Comparison of ENCODE assay signal across 1 cellular context in genomic region chr4:128768373-128768996, GRCh38.
A peak's percentile ranks its signal among the peaks of the same experiment; 100 is the strongest.
TF ChIP-seq lines count a peak whose summit lies in the region.

No MANE protein-coding gene starts in this region.

TF ChIP-seq in K562, 482 proteins besides CTCF, POLR2A, EP300 and RAD21 (continued from another document and continues in another):
- no peak for TF ChIP-seq GTF2B (IDR thresholded peaks at IDR 0.05; ENCODE audit: extremely low read depth, insufficient read length)
- TF ChIP-seq MEIS2 (IDR thresholded peaks at IDR 0.05; ENCODE audit: partially characterized antibody) = peak; percentile 82
- TF ChIP-seq ZNF639 (CRISPR knock-in tag; conservative IDR thresholded peaks at IDR 0.05 in 1 of 2, IDR thresholded peaks at IDR 0.05 in 1 of 2) = no peak
- TF ChIP-seq NKRF (IDR thresholded peaks at IDR 0.05; ENCODE audit: borderline replicate concordance) = no peak
- no peak for TF ChIP-seq MGA (IDR thresholded peaks at IDR 0.05)
- peak; percentile 77 for TF ChIP-seq BRD9 (IDR thresholded peaks at IDR 0.05; ENCODE audit: low read depth, partially characterized antibody)
- no peak for TF ChIP-seq FOXM1 (IDR thresholded peaks at IDR 0.05; ENCODE audit: low read depth)
- no peak for TF ChIP-seq FOXM1 (CRISPR knock-in tag; IDR thresholded peaks at IDR 0.05; ENCODE audit: low read depth)
- no peak for TF ChIP-seq NR2C1 (IDR thresholded peaks at IDR 0.05)
- no peak for TF ChIP-seq NR2C1 (tag; IDR thresholded peaks at IDR 0.05)
- no peak for TF ChIP-seq PBX2 (CRISPR knock-in tag; IDR thresholded peaks at IDR 0.05; ENCODE audit: low read depth)
- TF ChIP-seq PBX2 (tag; conservative IDR thresholded peaks at IDR 0.05; ENCODE audit: low read depth) = peak; percentile 74
- no peak for TF ChIP-seq HMG20A (CRISPR knock-in tag; conservative IDR thresholded peaks at IDR 0.05)
- TF ChIP-seq ZBTB12 (CRISPR knock-in tag; IDR thresholded peaks at IDR 0.05) = no peak
- peak; percentile 64 for TF ChIP-seq SMARCA4 (IDR thresholded peaks at IDR 0.05)
- no peak for TF ChIP-seq CREB3L1 (IDR thresholded peaks at IDR 0.05; ENCODE audit: borderline replicate concordance, low read depth)
- TF ChIP-seq FOXA3 (CRISPR knock-in tag; conservative IDR thresholded peaks at IDR 0.05 in 1 of 2, IDR thresholded peaks at IDR 0.05 in 1 of 2) = no peak
- TF ChIP-seq MTA1 (IDR thresholded peaks at IDR 0.05; ENCODE audit: borderline replicate concordance) = no peak
- TF ChIP-seq DPF2 (IDR thresholded peaks at IDR 0.05) = 0 out of 2 replicates have a peak, but pooled peaks have one; percentile 30
- no peak for TF ChIP-seq MAFG (tag; conservative IDR thresholded peaks at IDR 0.05)
- no peak for TF ChIP-seq E2F8 (IDR thresholded peaks at IDR 0.05; ENCODE audit: low read depth, partially characterized antibody)
- peak; percentile 100 for TF ChIP-seq HMBOX1 (IDR thresholded peaks at IDR 0.05)
- TF ChIP-seq JUN (IDR thresholded peaks at IDR 0.05; ENCODE audit: borderline replicate concordance, low read depth, low read length) = no peak
- TF ChIP-seq JUN (CRISPR knock-in tag; IDR thresholded peaks at IDR 0.05; ENCODE audit: borderline replicate concordance) = no peak
- TF ChIP-seq MYNN (IDR thresholded peaks at IDR 0.05) = peak; percentile 85
- no peak for TF ChIP-seq MYNN (CRISPR knock-in tag; IDR thresholded peaks at IDR 0.05)
- peak; percentile 41; the same call in 1 of the 2 replicates for TF ChIP-seq EHMT2 (IDR thresholded peaks at IDR 0.05)
- TF ChIP-seq FOSL1 (tag; conservative IDR thresholded peaks at IDR 0.05) = peak; percentile 83
- TF ChIP-seq ARID1B (IDR thresholded peaks at IDR 0.05) = peak; percentile 58
- no peak for TF ChIP-seq MBD2 (IDR thresholded peaks at IDR 0.05; ENCODE audit: borderline replicate concordance, low read depth)
- peak; percentile 43 for TF ChIP-seq CBFA2T3 (IDR thresholded peaks at IDR 0.05)
- no peak for TF ChIP-seq GABPB1 (CRISPR knock-in tag; IDR thresholded peaks at IDR 0.05)
